In genomic region chr15:60917469-60918130, GRCh38 we compare ENCODE assay signal across 10 cellular contexts.
DNase-seq lines count a peak whose midpoint lies in the region; ATAC-seq, FAIRE-seq and TF ChIP-seq lines count a peak whose summit lies in the region.
"Had no signal": no experiment of that assay in that cellular context is flagged by ENCODE, and none has a peak within 500 bp of the region (broad histone marks: within the 10 kb centered on the region; RNA-seq: fewer than 3 reads in every experiment).

No MANE protein-coding gene starts in this region.

- no peak for TF ChIP-seq POLR2A in vagina (IDR thresholded peaks at IDR 0.05)

- no peaks in the 10 kb centered on the region for H3K9me3 Mint-ChIP-seq in activated naive CD4-positive, alpha-beta T cell treated with anti-CD3 and anti-CD28 coated beads, Interleukin-2, amount 50 U/mL, for 24 hours
- no peaks in the 10 kb centered on the region for H3K9me3 Mint-ChIP-seq in activated naive CD4-positive, alpha-beta T cell treated with anti-CD3 and anti-CD28 coated beads, Interleukin-2, amount 10 ng/mL, durations not matched to agents 7 days and 5 days
- H3K9me3 Mint-ChIP-seq: nephron had no signal

- ATAC-seq in pancreas = peak; percentile 67 to 75 (median 72)

- no peaks in the 10 kb centered on the region for H3K27me3 Mint-ChIP-seq in activated naive CD4-positive, alpha-beta T cell treated with anti-CD3 and anti-CD28 coated beads, Interleukin-2, amount 50 U/mL, for 24 hours
- no peaks in the 10 kb centered on the region for H3K27me3 Mint-ChIP-seq in activated naive CD4-positive, alpha-beta T cell treated with anti-CD3 and anti-CD28 coated beads, Interleukin-2, amount 10 ng/mL, durations not matched to agents 7 days and 5 days

- H3K36me3 ChIP-seq in left ventricle myocardium inferior = no peaks in the 10 kb centered on the region
- H3K36me3 ChIP-seq in pancreas = no peaks in the 10 kb centered on the region
- no peaks in the 10 kb centered on the region for H3K36me3 ChIP-seq in vagina

- intact Hi-C loops in left ventricle myocardium inferior (cut with micrococcal nuclease) = loop anchor here (5.0 kb wide), 1 partner anchor 330 kb away; no protein-coding TSS in a partner anchor
- intact Hi-C loops in pancreas (cut with DNase I) = loop anchor here in 1 of 3 donors (5.0 kb wide), 1 partner anchor 325 kb away; no protein-coding TSS in a partner anchor
- intact Hi-C loops in vagina (cut with DNase I) = loop anchor here (5.0 kb wide), 1 partner anchor 325 kb away; no protein-coding TSS in a partner anchor

- peaks cover 15% of the 10 kb centered on the region for H3K4me1 Mint-ChIP-seq in activated naive CD4-positive, alpha-beta T cell treated with anti-CD3 and anti-CD28 coated beads, Interleukin-2, amount 50 U/mL, for 24 hours
- H3K4me1 Mint-ChIP-seq in activated naive CD4-positive, alpha-beta T cell treated with anti-CD3 and anti-CD28 coated beads, Interleukin-2, amount 10 ng/mL, durations not matched to agents 7 days and 5 days = peaks cover 16% of the 10 kb centered on the region

- no peak for DNase-seq in activated naive CD4-positive, alpha-beta T cell treated with anti-CD3 and anti-CD28 coated beads, Interleukin-2, amount 10 ng/mL, durations not matched to agents 7 days and 5 days
- DNase-seq in left ventricle myocardium inferior = peak; percentile 70
- peak; percentile 65 to 78 (median 72) for DNase-seq in pancreas
- DNase-seq in vagina (ENCODE audit: extremely low spot score in 2 of 2) = peak in 1 of 2 donors; percentile 92
- no peak for DNase-seq in DMS153 (lab: John Stamatoyannopoulos, UW)
- DNase-seq in COR-L47 (lab: John Stamatoyannopoulos, UW) = no peak
- DNase-seq in NCI-H1436 (lab: John Stamatoyannopoulos, UW) = no peak

- H3K4me3 Mint-ChIP-seq in activated naive CD4-positive, alpha-beta T cell treated with anti-CD3 and anti-CD28 coated beads, Interleukin-2, amount 50 U/mL, for 24 hours = no peak overlapping the region
- no peak overlapping the region for H3K4me3 Mint-ChIP-seq in activated naive CD4-positive, alpha-beta T cell treated with anti-CD3 and anti-CD28 coated beads, Interleukin-2, amount 10 ng/mL, durations not matched to agents 7 days and 5 days
- H3K4me3 Mint-ChIP-seq: nephron had no signal

- peak overlapping the region; percentile 19 for H3K4me3 ChIP-seq in left ventricle myocardium inferior
- peak overlapping the region in 1 of 4 donors; percentile 19 for H3K4me3 ChIP-seq in pancreas
- peak overlapping the region in 1 of 2 donors; percentile 16 for H3K4me3 ChIP-seq in vagina
- H3K4me3 ChIP-seq: A549 had no signal

- H3K4me1 ChIP-seq in left ventricle myocardium inferior = peaks cover 35% of the 10 kb centered on the region
- peaks cover 13 to 53% (median 53%) of the 10 kb centered on the region in 3 donors for H3K4me1 ChIP-seq in pancreas
- peaks cover 35% of the 10 kb centered on the region for H3K4me1 ChIP-seq in vagina
- H3K4me1 ChIP-seq: A549 had no signal

- H3K27ac ChIP-seq in left ventricle myocardium inferior (replicated peaks) = peak overlapping the region; percentile 70
- peak overlapping the region; percentile 75 to 90 (median 87) for H3K27ac ChIP-seq in pancreas
- peak overlapping the region; percentile 77 for H3K27ac ChIP-seq in vagina
- H3K27ac ChIP-seq: A549 had no signal

- CTCF ChIA-PET in activated naive CD4-positive, alpha-beta T cell treated with anti-CD3 and anti-CD28 coated beads, Interleukin-2, amount 10 ng/mL, durations not matched to agents 7 days and 5 days (lab: Charles Lee) = interaction anchor here (0.7 to 3.7 kb wide), 31 partner anchors 7 to 411 kb away, joined by 3 to 83 read pairs (median 6); no protein-coding TSS in a partner anchor

- H3K9me3 ChIP-seq in left ventricle myocardium inferior (replicated peaks) = no peaks in the 10 kb centered on the region
- no peaks in the 10 kb centered on the region for H3K9me3 ChIP-seq in pancreas
- no peaks in the 10 kb centered on the region for H3K9me3 ChIP-seq in vagina
- H3K9me3 ChIP-seq: A549 had no signal

- no peak for TF ChIP-seq CTCF in left ventricle myocardium inferior (IDR thresholded peaks at IDR 0.05; ENCODE audit: borderline replicate concordance)
- no peak for TF ChIP-seq CTCF in pancreas (IDR thresholded peaks at IDR 0.05)
- no peak for TF ChIP-seq CTCF in vagina (IDR thresholded peaks at IDR 0.05)

- no peak for FAIRE-seq in pancreas (lab: Jason Lieb, UNC)

- no peaks in the 10 kb centered on the region for H3K27me3 ChIP-seq in left ventricle myocardium inferior (ENCODE audit: low read depth)
- no peaks in the 10 kb centered on the region for H3K27me3 ChIP-seq in pancreas
- no peaks in the 10 kb centered on the region for H3K27me3 ChIP-seq in vagina

- no peaks in the 10 kb centered on the region for H3K36me3 Mint-ChIP-seq in activated naive CD4-positive, alpha-beta T cell treated with anti-CD3 and anti-CD28 coated beads, Interleukin-2, amount 50 U/mL, for 24 hours
- no peaks in the 10 kb centered on the region for H3K36me3 Mint-ChIP-seq in activated naive CD4-positive, alpha-beta T cell treated with anti-CD3 and anti-CD28 coated beads, Interleukin-2, amount 10 ng/mL, durations not matched to agents 7 days and 5 days

- WGBS in pancreas, 2 donors = 12% methylated on average over 16 of the region's 16 CpGs

- H3K27ac Mint-ChIP-seq in activated naive CD4-positive, alpha-beta T cell treated with anti-CD3 and anti-CD28 coated beads, Interleukin-2, amount 50 U/mL, for 24 hours = peak overlapping the region; percentile 90
- no peak overlapping the region for H3K27ac Mint-ChIP-seq in activated naive CD4-positive, alpha-beta T cell treated with anti-CD3 and anti-CD28 coated beads, Interleukin-2, amount 10 ng/mL, durations not matched to agents 7 days and 5 days

Comparison
In these comparisons a context has a peak if more than half of its experiments do, and no peak if none do; other contexts are left out.
1. DNase-seq: peak in left ventricle myocardium inferior (single experiment) and pancreas (6 of 6); none in activated naive CD4-positive, alpha-beta T cell treated with anti-CD3 and anti-CD28 coated beads, Interleukin-2, amount 10 ng/mL, durations not matched to agents 7 days and 5 days (single experiment), DMS153 (single experiment), COR-L47 (single experiment) and NCI-H1436 (single experiment).
2. Peak in every context shown above with its lines, with median percentiles within 50 percentile points of each other: H3K27ac ChIP-seq.